In the genomic region with DNA sequence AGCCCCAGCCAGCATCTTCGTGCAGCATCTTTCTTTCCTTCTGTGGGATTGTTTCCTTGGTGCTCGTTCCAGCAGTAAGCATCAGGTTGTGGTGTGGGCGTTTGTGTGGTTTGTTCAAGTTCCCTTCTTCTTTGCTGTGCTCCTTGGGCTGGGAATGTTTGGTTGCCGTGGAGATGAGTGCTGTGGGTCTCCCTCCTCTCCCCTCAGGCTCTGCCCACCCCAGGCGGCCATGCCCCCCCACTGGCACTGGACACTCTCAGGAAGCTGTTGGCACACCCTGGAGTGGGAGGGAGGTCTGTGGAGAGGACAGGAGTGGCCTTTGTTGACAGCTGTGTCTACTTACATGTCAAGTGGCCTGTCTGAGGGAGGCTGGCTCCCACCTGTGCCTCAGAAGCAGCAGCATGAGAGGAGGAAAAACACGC, we compare ENCODE assay signal across 11 cellular contexts. TPM values are rescaled to one million over a fixed set of nuclear protein-coding genes. Genes with fewer than 3 reads are reported as not detected.
A peak's percentile ranks its signal among the peaks of the same experiment; 100 is the strongest.
DNase-seq lines count a peak whose midpoint lies in the region; ATAC-seq and TF ChIP-seq lines count a peak whose summit lies in the region.
"Had no signal": no experiment of that assay in that cellular context is flagged by ENCODE, and none has a peak within 500 bp of the region (broad histone marks: within the 10 kb centered on the region; RNA-seq: fewer than 3 reads in every experiment).

No MANE protein-coding gene starts in this region.

- H3K27me3 ChIP-seq in RWPE2 (ENCODE audit: insufficient read depth, poor library complexity, severe bottlenecking) (no peaks in the 10 kb centered on the region), transverse colon (no peaks in the 10 kb centered on the region)

- H3K36me3 ChIP-seq in RWPE2 (ENCODE audit: low read depth) (peaks cover 11% of the 10 kb centered on the region), transverse colon (no peaks in the 10 kb centered on the region)

- TF ChIP-seq CTCF in RWPE2 (IDR thresholded peaks at IDR 0.05; ENCODE audit: poor library complexity, severe bottlenecking) (no peak), transverse colon (IDR thresholded peaks at IDR 0.05) (no peak)

- 71 to 91% methylated on average over 4 to 6 of the region's 6 CpGs for WGBS in transverse colon (ENCODE audit: low coverage in 1 of 2), 2 donors

- H3K27ac ChIP-seq in RWPE2 (ENCODE audit: poor library complexity, severe bottlenecking) (peak overlapping the region; percentile 92), transverse colon (peak overlapping the region; percentile 3 to 53 (median 36))
- H3K27ac ChIP-seq: HL-60 had no signal

- no peak overlapping the region for H3K4me3 ChIP-seq in RWPE2 (ENCODE audit: severe bottlenecking)
- no peak overlapping the region for H3K4me3 ChIP-seq in transverse colon

- in situ Hi-C loops in transverse colon (cut with MboI; ENCODE audit: low pct_ligation_motif_present in 1 of 4, low pct_unique_long_range_greater_than_20kb in 1 of 4, low sequenced_read_pairs in 3 of 4): no loop called here

- H3K4me1 ChIP-seq in RWPE2 (ENCODE audit: insufficient read depth, poor library complexity, severe bottlenecking) (peaks cover 46% of the 10 kb centered on the region), transverse colon (peaks cover 11 to 75% (median 56%) of the 10 kb centered on the region in 4 donors)

- ATAC-seq in RWPE2 (ENCODE audit: low read depth): no peak

- H3K9me3 ChIP-seq in RWPE2 (ENCODE audit: severe bottlenecking): no peaks in the 10 kb centered on the region
- no peaks in the 10 kb centered on the region for H3K9me3 ChIP-seq in transverse colon

- TF ChIP-seq POLR2A in transverse colon (IDR thresholded peaks at IDR 0.05): no peak

- TF ChIP-seq EP300 in transverse colon (IDR thresholded peaks at IDR 0.05; ENCODE audit: low read depth): no peak

- intact Hi-C loops in transverse colon (cut with DNase I; ENCODE audit: low total_unique reads): no loop called here
- intact Hi-C loops in posterior vena cava (cut with DNase I): loop anchor here in 1 of 2 donors (1.0 kb wide), 1 partner anchor 40 kb away; no protein-coding TSS in a partner anchor

- DNase-seq in NCI-H748 (lab: John Stamatoyannopoulos, UW; ENCODE audit: unreplicated experiment): peak; percentile 24
- DNase-seq in NCI-H748 treated with DMSO at 0.1 percent for 48 hours (lab: John Stamatoyannopoulos, UW): no peak
- DNase-seq in RWPE2 (ENCODE audit: low spot score): no peak
- peak; percentile 40 for DNase-seq in fibroblast of the conjunctiva (ENCODE audit: low read depth)
- no peak for DNase-seq in transverse colon
- no peak for DNase-seq in posterior vena cava (ENCODE audit: low spot score)
- DNase-seq in activated CD8-positive, alpha-beta memory T cell treated with anti-CD3 and anti-CD28 coated beads for 24 hours: no peak
- no peak for DNase-seq in NCI-H82 (lab: John Stamatoyannopoulos, UW)
- DNase-seq: hippocampal formation, posterior cingulate gyrus had no signal

RNA-seq across cellular contexts. Expression of a gene that starts 46.5 kb away (rescaled TPM):
- 10 to 100 TPM in 3 of 4 donors, 1 to 10 TPM in 1; 8.6 to 71.9 (median 53.8) TPM for total RNA-seq in transverse colon
- total RNA-seq in posterior vena cava: 10 to 100 TPM; 42.8 to 45.3 TPM

RNA-seq across cellular contexts. Expression of a gene that starts 48.2 kb away (rescaled TPM):
- total RNA-seq in transverse colon: 10 to 100 TPM; 28.3 to 84.9 (median 36.0) TPM
- total RNA-seq in posterior vena cava: 10 to 100 TPM; 28.9 to 33.5 TPM

Comparison
In these comparisons a context has a peak if more than half of its experiments do, and no peak if none do; other contexts are left out.
1. DNase-seq: peak in NCI-H748 (single experiment) and fibroblast of the conjunctiva (single experiment); none in NCI-H748 treated with DMSO at 0.1 percent for 48 hours (single experiment), RWPE2 (single experiment), transverse colon (single experiment), posterior vena cava (single experiment), activated CD8-positive, alpha-beta memory T cell treated with anti-CD3 and anti-CD28 coated beads for 24 hours (single experiment) and NCI-H82 (single experiment).